ENCODE assay signal across 1 cellular context in the genomic region with DNA sequence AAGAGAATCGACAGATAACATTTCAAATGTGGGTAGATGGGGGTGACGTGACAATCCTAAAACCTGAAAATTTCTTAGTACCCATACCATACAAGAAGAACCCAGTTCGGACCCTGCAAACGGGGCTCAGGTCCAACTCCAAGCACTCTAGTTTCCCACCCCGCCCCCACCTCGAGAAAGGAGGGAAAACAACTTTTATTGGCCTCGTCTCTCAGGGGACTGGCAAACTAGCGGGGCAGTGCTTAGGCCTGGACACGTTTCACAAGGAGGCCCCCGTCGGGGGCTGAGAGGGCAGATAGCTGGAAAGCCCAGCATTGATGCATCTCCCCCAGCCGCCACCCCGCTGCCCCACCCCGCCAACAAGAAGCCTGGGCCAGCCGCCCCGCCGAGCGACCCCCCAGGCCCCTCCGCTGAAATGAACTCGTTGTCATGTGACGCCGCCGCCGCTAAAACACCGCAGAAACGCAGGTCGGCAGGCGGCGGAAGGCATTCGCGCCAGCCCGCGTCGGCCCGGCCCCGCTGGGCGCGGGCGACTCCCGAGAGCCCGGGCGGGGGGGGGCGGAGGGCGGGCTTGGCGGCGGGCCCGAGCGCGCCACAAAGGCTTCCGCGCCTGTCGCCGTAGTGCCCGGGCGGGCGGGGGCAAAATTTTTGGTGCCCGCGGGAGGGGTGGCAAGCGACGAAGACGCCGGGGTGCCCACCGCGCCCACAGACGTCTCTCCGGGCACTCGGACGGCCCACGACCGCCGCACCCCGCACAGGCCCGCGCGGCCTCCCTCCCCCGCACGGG.
TF ChIP-seq lines count a peak whose summit lies in the region.

No MANE protein-coding gene starts in this region.

TF ChIP-seq in K562, 482 proteins besides CTCF, POLR2A, EP300 and RAD21 (continued from another document and continues in another):
- TF ChIP-seq ZNF518B (CRISPR knock-in tag; IDR thresholded peaks at IDR 0.05) (no peak), POLR2G (IDR thresholded peaks at IDR 0.05; ENCODE audit: low read depth, low read length) (no peak), TCF7 (IDR thresholded peaks at IDR 0.05; ENCODE audit: borderline replicate concordance) (no peak), KDM4B (IDR thresholded peaks at IDR 0.05; ENCODE audit: borderline replicate concordance in 2 of 2, low read depth in 1 of 2) (no peak), SMARCE1 (IDR thresholded peaks at IDR 0.05) (no peak), ELK3 (CRISPR knock-in tag; IDR thresholded peaks at IDR 0.05) (no peak), MAFF (IDR thresholded peaks at IDR 0.05; ENCODE audit: low read length) (no peak), SMAD4 (CRISPR knock-in tag; conservative IDR thresholded peaks at IDR 0.05) (peak; percentile 16; the same call in 1 of the 2 replicates), SMARCA4 (IDR thresholded peaks at IDR 0.05) (0 out of 2 replicates have a peak, but pooled peaks have one; percentile 5), HCFC1 (IDR thresholded peaks at IDR 0.05; ENCODE audit: low read depth, low read length) (no peak), ZNF24 (IDR thresholded peaks at IDR 0.05) (no peak), FOXA1 (IDR thresholded peaks at IDR 0.05; ENCODE audit: borderline replicate concordance) (no peak), ELK1 (CRISPR knock-in tag; IDR thresholded peaks at IDR 0.05) (no peak), CEBPZ (IDR thresholded peaks at IDR 0.05; ENCODE audit: borderline replicate concordance, low read depth, low read length) (no peak), ZNF232 (CRISPR knock-in tag; IDR thresholded peaks at IDR 0.05) (no peak), ZNF133 (CRISPR knock-in tag; IDR thresholded peaks at IDR 0.05) (no peak), SAP30 (IDR thresholded peaks at IDR 0.05; ENCODE audit: borderline replicate concordance, insufficient read depth, low read depth, low read length, poor library complexity, severe bottlenecking) (no peak), STAT5B (CRISPR knock-in tag; IDR thresholded peaks at IDR 0.05) (no peak), ZNF41 (CRISPR knock-in tag; conservative IDR thresholded peaks at IDR 0.05) (no peak), DACH1 (IDR thresholded peaks at IDR 0.05; ENCODE audit: partially characterized antibody) (no peak), CBX8 (IDR thresholded peaks at IDR 0.05; ENCODE audit: borderline replicate concordance, extremely low read depth, low read depth, low read length, poor library complexity, severe bottlenecking) (no peak), RBM34 (IDR thresholded peaks at IDR 0.05; ENCODE audit: borderline replicate concordance, insufficient read depth, low read length) (no peak), SIN3A (IDR thresholded peaks at IDR 0.05; ENCODE audit: borderline replicate concordance in 2 of 2, control insufficient read depth in 1 of 2, low read depth in 2 of 2, low read length in 2 of 2) (0 out of 4 replicates have a peak, but pooled peaks of 1 of the 2 experiments have one; percentile 50), BACH1 (tag; IDR thresholded peaks at IDR 0.05) (peak; percentile 33; the same call in 1 of the 2 replicates), NELFE (IDR thresholded peaks at IDR 0.05; ENCODE audit: insufficient read depth, insufficient read length) (no peak), LEF1 (IDR thresholded peaks at IDR 0.05) (no peak), ZNF217 (CRISPR knock-in tag; IDR thresholded peaks at IDR 0.05) (no peak), GABPB1 (CRISPR knock-in tag; IDR thresholded peaks at IDR 0.05) (no peak), ETS2 (tag; IDR thresholded peaks at IDR 0.05; ENCODE audit: borderline replicate concordance, poor library complexity, severe bottlenecking) (no peak), HMBOX1 (IDR thresholded peaks at IDR 0.05) (no peak), TAF7 (tag; IDR thresholded peaks at IDR 0.05) (no peak), ZNF445 (CRISPR knock-in tag; IDR thresholded peaks at IDR 0.05; ENCODE audit: low read depth) (no peak), ZNF583 (CRISPR knock-in tag; IDR thresholded peaks at IDR 0.05) (no peak), NONO (IDR thresholded peaks at IDR 0.05; ENCODE audit: low read depth in 2 of 2, low read length in 1 of 2) (peak; percentile 12 to 69; a peak in 2 of 4 replicates), E2F6 (IDR thresholded peaks at IDR 0.05; ENCODE audit: borderline replicate concordance in 1 of 2, extremely low read depth in 1 of 2, insufficient read depth in 1 of 2, insufficient read length in 1 of 2, low read depth in 1 of 2, low read length in 1 of 2, poor library complexity in 1 of 2, severe bottlenecking in 1 of 2) (peak; percentile 49 to 84)
- TF ChIP-seq, protein P1, sequence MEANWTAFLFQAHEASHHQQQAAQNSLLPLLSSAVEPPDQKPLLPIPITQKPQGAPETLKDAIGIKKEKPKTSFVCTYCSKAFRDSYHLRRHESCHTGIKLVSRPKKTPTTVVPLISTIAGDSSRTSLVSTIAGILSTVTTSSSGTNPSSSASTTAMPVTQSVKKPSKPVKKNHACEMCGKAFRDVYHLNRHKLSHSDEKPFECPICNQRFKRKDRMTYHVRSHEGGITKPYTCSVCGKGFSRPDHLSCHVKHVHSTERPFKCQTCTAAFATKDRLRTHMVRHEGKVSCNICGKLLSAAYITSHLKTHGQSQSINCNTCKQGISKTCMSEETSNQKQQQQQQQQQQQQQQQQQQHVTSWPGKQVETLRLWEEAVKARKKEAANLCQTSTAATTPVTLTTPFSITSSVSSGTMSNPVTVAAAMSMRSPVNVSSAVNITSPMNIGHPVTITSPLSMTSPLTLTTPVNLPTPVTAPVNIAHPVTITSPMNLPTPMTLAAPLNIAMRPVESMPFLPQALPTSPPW (CRISPR knock-in tag; IDR thresholded peaks at IDR 0.05), result peak; percentile 95
- TF ChIP-seq, protein P2, sequence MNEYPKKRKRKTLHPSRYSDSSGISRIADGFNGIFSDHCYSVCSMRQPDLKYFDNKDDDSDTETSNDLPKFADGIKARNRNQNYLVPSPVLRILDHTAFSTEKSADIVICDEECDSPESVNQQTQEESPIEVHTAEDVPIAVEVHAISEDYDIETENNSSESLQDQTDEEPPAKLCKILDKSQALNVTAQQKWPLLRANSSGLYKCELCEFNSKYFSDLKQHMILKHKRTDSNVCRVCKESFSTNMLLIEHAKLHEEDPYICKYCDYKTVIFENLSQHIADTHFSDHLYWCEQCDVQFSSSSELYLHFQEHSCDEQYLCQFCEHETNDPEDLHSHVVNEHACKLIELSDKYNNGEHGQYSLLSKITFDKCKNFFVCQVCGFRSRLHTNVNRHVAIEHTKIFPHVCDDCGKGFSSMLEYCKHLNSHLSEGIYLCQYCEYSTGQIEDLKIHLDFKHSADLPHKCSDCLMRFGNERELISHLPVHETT (CRISPR knock-in tag; conservative IDR thresholded peaks at IDR 0.05 in 1 of 2, IDR thresholded peaks at IDR 0.05 in 1 of 2), result peak in 1 of 2 experiments; percentile 77; a peak in 1 of 4 replicates
- TF ChIP-seq, protein P3, sequence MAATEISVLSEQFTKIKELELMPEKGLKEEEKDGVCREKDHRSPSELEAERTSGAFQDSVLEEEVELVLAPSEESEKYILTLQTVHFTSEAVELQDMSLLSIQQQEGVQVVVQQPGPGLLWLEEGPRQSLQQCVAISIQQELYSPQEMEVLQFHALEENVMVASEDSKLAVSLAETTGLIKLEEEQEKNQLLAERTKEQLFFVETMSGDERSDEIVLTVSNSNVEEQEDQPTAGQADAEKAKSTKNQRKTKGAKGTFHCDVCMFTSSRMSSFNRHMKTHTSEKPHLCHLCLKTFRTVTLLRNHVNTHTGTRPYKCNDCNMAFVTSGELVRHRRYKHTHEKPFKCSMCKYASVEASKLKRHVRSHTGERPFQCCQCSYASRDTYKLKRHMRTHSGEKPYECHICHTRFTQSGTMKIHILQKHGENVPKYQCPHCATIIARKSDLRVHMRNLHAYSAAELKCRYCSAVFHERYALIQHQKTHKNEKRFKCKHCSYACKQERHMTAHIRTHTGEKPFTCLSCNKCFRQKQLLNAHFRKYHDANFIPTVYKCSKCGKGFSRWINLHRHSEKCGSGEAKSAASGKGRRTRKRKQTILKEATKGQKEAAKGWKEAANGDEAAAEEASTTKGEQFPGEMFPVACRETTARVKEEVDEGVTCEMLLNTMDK (IDR thresholded peaks at IDR 0.05; ENCODE audit: borderline replicate concordance, insufficient read depth, low read depth, low read length, poor library complexity, severe bottlenecking), result no peak
- TF ChIP-seq, protein P4, sequence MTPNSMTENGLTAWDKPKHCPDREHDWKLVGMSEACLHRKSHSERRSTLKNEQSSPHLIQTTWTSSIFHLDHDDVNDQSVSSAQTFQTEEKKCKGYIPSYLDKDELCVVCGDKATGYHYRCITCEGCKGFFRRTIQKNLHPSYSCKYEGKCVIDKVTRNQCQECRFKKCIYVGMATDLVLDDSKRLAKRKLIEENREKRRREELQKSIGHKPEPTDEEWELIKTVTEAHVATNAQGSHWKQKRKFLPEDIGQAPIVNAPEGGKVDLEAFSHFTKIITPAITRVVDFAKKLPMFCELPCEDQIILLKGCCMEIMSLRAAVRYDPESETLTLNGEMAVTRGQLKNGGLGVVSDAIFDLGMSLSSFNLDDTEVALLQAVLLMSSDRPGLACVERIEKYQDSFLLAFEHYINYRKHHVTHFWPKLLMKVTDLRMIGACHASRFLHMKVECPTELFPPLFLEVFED (CRISPR knock-in tag; conservative IDR thresholded peaks at IDR 0.05), result no peak
